In genomic region chr12:85740190-85740589, GRCh38 we compare ENCODE assay signal across 16 cellular contexts.
"Had no signal": no experiment of that assay in that cellular context is flagged by ENCODE, and none has a peak within 500 bp of the region (broad histone marks: within the 10 kb centered on the region; RNA-seq: fewer than 3 reads in every experiment).

No MANE protein-coding gene starts in this region.

- H3K27me3 ChIP-seq: right atrium auricular region, transverse colon, vagina had no signal

- H3K27ac ChIP-seq: right atrium auricular region, transverse colon, vagina, VCaP had no signal

- DNase-seq: activated CD4-positive, alpha-beta T cell treated with anti-CD3 and anti-CD28 coated beads, Interleukin-2, amount 50 U/mL, for 48 hours; activated CD8-positive, alpha-beta memory T cell treated with anti-CD3 and anti-CD28 coated beads, Interleukin-2, amount 10 ng/mL, durations not matched to agents 7 days and 5 days; activated naive CD4-positive, alpha-beta T cell treated with anti-CD3 and anti-CD28 coated beads, Interleukin-2, amount 10 ng/mL, durations not matched to agents 7 days and 5 days; activated T-cell treated with anti-CD3 and anti-CD28 coated beads, Interleukin-2, amount 50 U/mL, for 1 hour; erythroblast; head of caudate nucleus; kidney glomerular epithelial cell; occipital lobe; stimulated activated CD4-positive, alpha-beta T cell treated with anti-CD3 and anti-CD28 coated beads, Interleukin-15, amount 100 ng/mL, for 24 hours; stimulated activated CD4-positive, alpha-beta T cell treated with anti-CD3 and anti-CD28 coated beads, Interleukin-4, amount 100 ng/mL, for 1 hour; stimulated activated naive CD4-positive, alpha-beta T cell treated with Interleukin-2 at 50 U/mL for 16 hours; substantia nigra; transverse colon had no signal

- H3K4me3 ChIP-seq: right atrium auricular region, transverse colon, vagina had no signal
